9 cellular contexts compared by ENCODE assay signal in genomic region chr16:2769675-2770056, GRCh38. TPM values are rescaled to one million over a fixed set of nuclear protein-coding genes. Genes with fewer than 3 reads are reported as not detected.
DNase-seq lines count a peak whose midpoint lies in the region; ATAC-seq and TF ChIP-seq lines count a peak whose summit lies in the region.
"Had no signal": no experiment of that assay in that cellular context is flagged by ENCODE, and none has a peak within 500 bp of the region (broad histone marks: within the 10 kb centered on the region; RNA-seq: fewer than 3 reads in every experiment).

No MANE protein-coding gene starts in this region.

- no peaks in the 10 kb centered on the region for H3K27me3 ChIP-seq in lung (ENCODE audit: control insufficient read depth, insufficient read depth)

- H3K27me3 Mint-ChIP-seq in WTC11 (ENCODE audit: low read depth), result no peaks in the 10 kb centered on the region

- peak overlapping the region; percentile 96 for H3K27ac Mint-ChIP-seq in WTC11

- ATAC-seq in WTC11 (no peak), lung (ENCODE audit: insufficient read depth, low FRiP score) (peak; percentile 61), GM18498 (IDR thresholded peaks at IDR 0.05; ENCODE audit: unreplicated experiment) (no peak)

- no peak overlapping the region for H3K4me3 ChIP-seq in lung

- peaks cover 0 to 4% of the 10 kb centered on the region in 2 donors for H3K4me1 ChIP-seq in lung (ENCODE audit: control insufficient read depth in 2 of 2, insufficient read depth in 2 of 2, low read length in 2 of 2)

- TF ChIP-seq CTCF in WTC11 (IDR thresholded peaks at IDR 0.05), result no peak
- TF ChIP-seq CTCF in lung (IDR thresholded peaks at IDR 0.05; ENCODE audit: control extremely low read depth, extremely low read depth), result no peak

- H3K9me3 ChIP-seq in lung (ENCODE audit: control insufficient read depth in 2 of 2, insufficient read depth in 1 of 2, low read length in 1 of 2), result no peaks in the 10 kb centered on the region

- WGBS in lung, 2 donors, result 76 to 84% methylated on average over 14 of the region's 14 CpGs

- peaks cover 4% of the 10 kb centered on the region for H3K4me1 Mint-ChIP-seq in WTC11

- CTCF ChIA-PET in WTC11 (lab: Charles Lee), result interaction anchor here (0.9 to 1.0 kb wide), 2 partner anchors 11 to 53 kb away, joined by 3 to 4 read pairs; no protein-coding TSS in a partner anchor

- DNase-seq in AG20443 (ENCODE audit: low spot score) (peak; percentile 37), WTC11 (ENCODE audit: low spot score) (no peak), lung (ENCODE audit: low spot score) (peak; percentile 44), NK-92 (lab: John Stamatoyannopoulos, UW; ENCODE audit: unreplicated experiment) (no peak), NCI-H748 treated with DMSO at 0.1 percent for 48 hours (lab: John Stamatoyannopoulos, UW) (no peak)
- DNase-seq: stimulated activated CD4-positive, alpha-beta T cell treated with anti-CD3 and anti-CD28 coated beads, Interleukin-2, amount 100 ng/mL, for 48 hours had no signal

- peaks cover 39 to 90% of the 10 kb centered on the region in 2 donors for H3K36me3 ChIP-seq in lung (ENCODE audit: control insufficient read depth in 2 of 2, insufficient read depth in 2 of 2, low read length in 2 of 2)

- H3K27ac ChIP-seq in lung (ENCODE audit: low read depth in 1 of 2, low read length in 1 of 2), result peak overlapping the region in 1 of 2 donors; percentile 21
- H3K27ac ChIP-seq: VCaP had no signal

- POLR2A ChIA-PET in WTC11 (lab: Charles Lee), result no interaction called here

- peaks cover 20% of the 10 kb centered on the region for H3K9me3 Mint-ChIP-seq in WTC11

- peaks cover 83% of the 10 kb centered on the region for H3K36me3 Mint-ChIP-seq in WTC11

- H3K4me3 Mint-ChIP-seq in WTC11, result no peak overlapping the region
- H3K4me3 Mint-ChIP-seq: brain had no signal

TF ChIP-seq in WTC11, 78 proteins besides CTCF, POLR2A, EP300 and RAD21:
- no peak for TF ChIP-seq ZNF425 (CRISPR knock-in tag; conservative IDR thresholded peaks at IDR 0.05)
- TF ChIP-seq, protein P1, sequence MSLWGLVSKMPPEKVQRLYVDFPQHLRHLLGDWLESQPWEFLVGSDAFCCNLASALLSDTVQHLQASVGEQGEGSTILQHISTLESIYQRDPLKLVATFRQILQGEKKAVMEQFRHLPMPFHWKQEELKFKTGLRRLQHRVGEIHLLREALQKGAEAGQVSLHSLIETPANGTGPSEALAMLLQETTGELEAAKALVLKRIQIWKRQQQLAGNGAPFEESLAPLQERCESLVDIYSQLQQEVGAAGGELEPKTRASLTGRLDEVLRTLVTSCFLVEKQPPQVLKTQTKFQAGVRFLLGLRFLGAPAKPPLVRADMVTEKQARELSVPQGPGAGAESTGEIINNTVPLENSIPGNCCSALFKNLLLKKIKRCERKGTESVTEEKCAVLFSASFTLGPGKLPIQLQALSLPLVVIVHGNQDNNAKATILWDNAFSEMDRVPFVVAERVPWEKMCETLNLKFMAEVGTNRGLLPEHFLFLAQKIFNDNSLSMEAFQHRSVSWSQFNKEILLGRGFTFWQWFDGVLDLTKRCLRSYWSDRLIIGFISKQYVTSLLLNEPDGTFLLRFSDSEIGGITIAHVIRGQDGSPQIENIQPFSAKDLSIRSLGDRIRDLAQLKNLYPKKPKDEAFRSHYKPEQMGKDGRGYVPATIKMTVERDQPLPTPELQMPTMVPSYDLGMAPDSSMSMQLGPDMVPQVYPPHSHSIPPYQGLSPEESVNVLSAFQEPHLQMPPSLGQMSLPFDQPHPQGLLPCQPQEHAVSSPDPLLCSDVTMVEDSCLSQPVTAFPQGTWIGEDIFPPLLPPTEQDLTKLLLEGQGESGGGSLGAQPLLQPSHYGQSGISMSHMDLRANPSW (CRISPR knock-in tag; conservative IDR thresholded peaks at IDR 0.05; ENCODE audit: low read depth), result no peak
- no peak for TF ChIP-seq ARID4B (CRISPR knock-in tag; IDR thresholded peaks at IDR 0.05; ENCODE audit: borderline replicate concordance)
- no peak for TF ChIP-seq ZNF423 (CRISPR knock-in tag; IDR thresholded peaks at IDR 0.05)
- TF ChIP-seq ZMAT4 (CRISPR knock-in tag; IDR thresholded peaks at IDR 0.05), result no peak

RNA-seq across cellular contexts. Expression of gene ELOB, which starts 7.4 kb away (rescaled TPM):
- total RNA-seq in WTC11 (2021), result 252 to 267 TPM (median 267 TPM) in 3 replicates
- 100 to 1,000 TPM in 1 of 2 donors, 10 to 100 TPM in 1; 87.0 to 285 TPM for total RNA-seq in lung
- 100 to 1,000 TPM; 408 to 740 TPM for polyA plus RNA-seq in lung

RNA-seq across cellular contexts. Expression of gene SRRM2, which starts 17.2 kb away (rescaled TPM):
- total RNA-seq in WTC11 (2021) (769 to 823 TPM (median 815 TPM) in 3 replicates), lung (100 to 1,000 TPM; 316 to 541 TPM)
- 100 to 1,000 TPM; 353 to 589 TPM for polyA plus RNA-seq in lung

RNA-seq across cellular contexts. Expression of gene PRSS33, which starts 17.7 kb away (rescaled TPM):
- total RNA-seq in WTC11 (2021) (0.18 to 0.44 TPM (median 0.24 TPM) in 3 replicates), lung (under 1 TPM in 1 of 2 donors, not detected in 1; 0.12 TPM)
- polyA plus RNA-seq in lung, result under 1 TPM in 1 of 2 donors, not detected in 1; 0.08 TPM

RNA-seq across cellular contexts. Expression of gene PRSS41, which starts 28.6 kb away (rescaled TPM):
- not detected in 3 replicates for total RNA-seq in WTC11 (2021)
- total RNA-seq in lung, result not detected
- not detected for polyA plus RNA-seq in lung

RNA-seq across cellular contexts. Expression of gene PRSS21, which starts 47.4 kb away (rescaled TPM):
- total RNA-seq in WTC11 (2021) (1.2 to 1.5 TPM (median 1.4 TPM) in 3 replicates), lung (1 to 10 TPM in 1 of 2 donors, not detected in 1; 7.9 TPM)
- polyA plus RNA-seq in lung, result 1 to 10 TPM in 1 of 2 donors, under 1 TPM in 1; 0.77 to 4.2 TPM

Comparison
In these comparisons a context has a peak if more than half of its experiments do, and no peak if none do; other contexts are left out.
1. DNase-seq: peak in AG20443 (single experiment) and lung (single experiment); none in WTC11 (single experiment), NK-92 (single experiment) and NCI-H748 treated with DMSO at 0.1 percent for 48 hours (single experiment).